In genomic region chr6:161137320-161137719, GRCh38 we compare ENCODE assay signal across 23 cellular contexts.
DNase-seq lines count a peak whose midpoint lies in the region; ATAC-seq and TF ChIP-seq lines count a peak whose summit lies in the region.
"Had no signal": no experiment of that assay in that cellular context is flagged by ENCODE, and none has a peak within 500 bp of the region (broad histone marks: within the 10 kb centered on the region; RNA-seq: fewer than 3 reads in every experiment).

No MANE protein-coding gene starts in this region.

- DNase-seq in activated CD8-positive, alpha-beta memory T cell treated with anti-CD3 and anti-CD28 coated beads for 24 hours = peak; percentile 30
- DNase-seq in activated CD8-positive, alpha-beta memory T cell treated with anti-CD3 and anti-CD28 coated beads, Interleukin-2, amount 50 U/mL, for 4 hours = no peak
- DNase-seq in endothelial cell (ENCODE audit: low spot score) = no peak
- no peak for DNase-seq in substantia nigra (lab: John Stamatoyannopoulos, UW)
- no peak for DNase-seq in NCI-H345 (lab: John Stamatoyannopoulos, UW)
- DNase-seq: 8988T; AML-193; Calu3; CD8-positive, alpha-beta memory T cell; GOT3; KG1; NCI-H1092 treated with DMSO at 0.1 percent for 48 hours; NCI-H146; NCI-H2029; NCI-H2227 treated with DMSO at 0.1 percent for 48 hours; NCI-H510A treated with DMSO at 0.1 percent for 48 hours; NCI-H748 treated with DMSO at 0.1 percent for 48 hours; Peyer's patch; SJCRH30 had no signal

- H3K9me3 Mint-ChIP-seq in brain (peaks cover 0 to 9% (median 0%) of the 10 kb centered on the region in 5 experiments), endothelial cell (ENCODE audit: unreplicated experiment) (no peaks in the 10 kb centered on the region)
- H3K9me3 Mint-ChIP-seq: CD8-positive, alpha-beta memory T cell had no signal

- no peak overlapping the region for H3K4me3 Mint-ChIP-seq in brain
- peak overlapping the region; percentile 16 for H3K4me3 Mint-ChIP-seq in endothelial cell (ENCODE audit: unreplicated experiment)
- H3K4me3 Mint-ChIP-seq: CD8-positive, alpha-beta memory T cell had no signal

- H3K27ac Mint-ChIP-seq in brain (peak overlapping the region in 3 of 5 experiments; percentile 2 to 37 (median 15)), endothelial cell (ENCODE audit: unreplicated experiment) (no peak overlapping the region)
- H3K27ac Mint-ChIP-seq: CD8-positive, alpha-beta memory T cell had no signal

- H3K36me3 Mint-ChIP-seq in brain = peaks cover 67% of the 10 kb centered on the region
- peaks cover 38% of the 10 kb centered on the region for H3K36me3 Mint-ChIP-seq in endothelial cell (ENCODE audit: low read depth, unreplicated experiment)

- no peak for ATAC-seq in GM18870 (IDR thresholded peaks at IDR 0.05; ENCODE audit: unreplicated experiment)
- no peak for ATAC-seq in SK-N-SH treated with all-trans-retinoic acid at 6 μM for 48 hours

- TF ChIP-seq CTCF in brain (conservative IDR thresholded peaks at IDR 0.05) (no peak), endothelial cell (IDR thresholded peaks at IDR 0.05; ENCODE audit: unreplicated experiment) (no peak)

- peaks cover 19% of the 10 kb centered on the region for H3K4me1 Mint-ChIP-seq in brain
- peaks cover 10% of the 10 kb centered on the region for H3K4me1 Mint-ChIP-seq in endothelial cell (ENCODE audit: unreplicated experiment)
- H3K4me1 Mint-ChIP-seq: CD8-positive, alpha-beta memory T cell had no signal

- peak overlapping the region; percentile 1 for H3K27ac ChIP-seq in substantia nigra (ENCODE audit: low read depth, low read length, poor library complexity, severe bottlenecking)
- H3K27ac ChIP-seq: C4-2B, Peyer's patch, SJCRH30 had no signal

- H3K27me3 Mint-ChIP-seq in brain (no peaks in the 10 kb centered on the region), endothelial cell (ENCODE audit: unreplicated experiment) (peaks cover 12% of the 10 kb centered on the region)

TF ChIP-seq in SK-N-SH treated with all-trans-retinoic acid at 6 μM for 48 hours, 23 proteins besides CTCF, POLR2A, EP300 and RAD21:
- TF ChIP-seq TCF4 (CRISPR knock-in tag; IDR thresholded peaks at IDR 0.05; ENCODE audit: borderline replicate concordance) = no peak
- TF ChIP-seq GLIS3 (CRISPR knock-in tag; IDR thresholded peaks at IDR 0.05) = no peak
- no peak for TF ChIP-seq BACH2 (CRISPR knock-in tag; IDR thresholded peaks at IDR 0.05; ENCODE audit: borderline replicate concordance)
- TF ChIP-seq CSRNP3 (CRISPR knock-in tag; IDR thresholded peaks at IDR 0.05) = no peak
- no peak for TF ChIP-seq PPARA (CRISPR knock-in tag; IDR thresholded peaks at IDR 0.05; ENCODE audit: borderline replicate concordance)
- no peak for TF ChIP-seq ZNF8 (CRISPR knock-in tag; IDR thresholded peaks at IDR 0.05)
- no peak for TF ChIP-seq ZFP3 (CRISPR knock-in tag; IDR thresholded peaks at IDR 0.05)
- no peak for TF ChIP-seq CSDC2 (CRISPR knock-in tag; IDR thresholded peaks at IDR 0.05)
- TF ChIP-seq, protein P1, sequence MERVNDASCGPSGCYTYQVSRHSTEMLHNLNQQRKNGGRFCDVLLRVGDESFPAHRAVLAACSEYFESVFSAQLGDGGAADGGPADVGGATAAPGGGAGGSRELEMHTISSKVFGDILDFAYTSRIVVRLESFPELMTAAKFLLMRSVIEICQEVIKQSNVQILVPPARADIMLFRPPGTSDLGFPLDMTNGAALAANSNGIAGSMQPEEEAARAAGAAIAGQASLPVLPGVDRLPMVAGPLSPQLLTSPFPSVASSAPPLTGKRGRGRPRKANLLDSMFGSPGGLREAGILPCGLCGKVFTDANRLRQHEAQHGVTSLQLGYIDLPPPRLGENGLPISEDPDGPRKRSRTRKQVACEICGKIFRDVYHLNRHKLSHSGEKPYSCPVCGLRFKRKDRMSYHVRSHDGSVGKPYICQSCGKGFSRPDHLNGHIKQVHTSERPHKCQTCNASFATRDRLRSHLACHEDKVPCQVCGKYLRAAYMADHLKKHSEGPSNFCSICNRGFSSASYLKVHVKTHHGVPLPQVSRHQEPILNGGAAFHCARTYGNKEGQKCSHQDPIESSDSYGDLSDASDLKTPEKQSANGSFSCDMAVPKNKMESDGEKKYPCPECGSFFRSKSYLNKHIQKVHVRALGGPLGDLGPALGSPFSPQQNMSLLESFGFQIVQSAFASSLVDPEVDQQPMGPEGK (CRISPR knock-in tag; IDR thresholded peaks at IDR 0.05; ENCODE audit: borderline replicate concordance) = no peak
- no peak for TF ChIP-seq OSR1 (CRISPR knock-in tag; IDR thresholded peaks at IDR 0.05)
- no peak for TF ChIP-seq ARNTL (CRISPR knock-in tag; IDR thresholded peaks at IDR 0.05; ENCODE audit: borderline replicate concordance, low read depth)
- TF ChIP-seq, protein P2, sequence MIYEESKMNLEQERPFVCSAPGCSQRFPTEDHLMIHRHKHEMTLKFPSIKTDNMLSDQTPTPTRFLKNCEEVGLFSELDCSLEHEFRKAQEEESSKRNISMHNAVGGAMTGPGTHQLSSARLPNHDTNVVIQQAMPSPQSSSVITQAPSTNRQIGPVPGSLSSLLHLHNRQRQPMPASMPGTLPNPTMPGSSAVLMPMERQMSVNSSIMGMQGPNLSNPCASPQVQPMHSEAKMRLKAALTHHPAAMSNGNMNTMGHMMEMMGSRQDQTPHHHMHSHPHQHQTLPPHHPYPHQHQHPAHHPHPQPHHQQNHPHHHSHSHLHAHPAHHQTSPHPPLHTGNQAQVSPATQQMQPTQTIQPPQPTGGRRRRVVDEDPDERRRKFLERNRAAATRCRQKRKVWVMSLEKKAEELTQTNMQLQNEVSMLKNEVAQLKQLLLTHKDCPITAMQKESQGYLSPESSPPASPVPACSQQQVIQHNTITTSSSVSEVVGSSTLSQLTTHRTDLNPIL (CRISPR knock-in tag; IDR thresholded peaks at IDR 0.05; ENCODE audit: low read depth) = no peak
